In the genomic region with DNA sequence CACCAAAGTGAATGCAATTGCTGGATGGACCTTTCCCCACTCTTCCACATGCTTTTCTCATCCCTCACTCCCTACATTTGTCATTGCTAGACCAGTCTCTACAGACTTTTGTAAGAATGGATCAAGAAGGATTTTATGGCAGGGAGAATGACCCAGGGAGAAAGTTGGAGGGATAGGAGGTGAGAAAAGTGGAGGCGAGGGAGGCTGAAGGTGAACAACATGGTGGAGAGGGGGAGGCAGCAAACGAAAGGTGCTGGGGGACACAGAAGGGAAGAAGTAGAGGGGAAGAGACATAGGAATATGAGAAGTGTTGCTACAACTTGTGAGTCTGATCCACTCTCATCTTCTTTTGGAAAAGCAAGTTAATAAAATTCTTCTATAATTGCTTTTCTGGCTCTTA, we compare ENCODE assay signal across 1 cellular context.
TF ChIP-seq lines count a peak whose summit lies in the region.

No MANE protein-coding gene starts in this region.

TF ChIP-seq in WTC11, 78 proteins besides CTCF, POLR2A, EP300 and RAD21 (continued from another document):
- TF ChIP-seq AR (CRISPR knock-in tag; IDR thresholded peaks at IDR 0.05) (peak; percentile 51; the same call in 1 of the 2 replicates), KAT7 (CRISPR knock-in tag; IDR thresholded peaks at IDR 0.05; ENCODE audit: borderline replicate concordance) (no peak), SOX15 (CRISPR knock-in tag; IDR thresholded peaks at IDR 0.05) (no peak), NFATC4 (CRISPR knock-in tag; IDR thresholded peaks at IDR 0.05) (0 out of 2 replicates have a peak, but pooled peaks have one; percentile 13), EMX1 (CRISPR knock-in tag; IDR thresholded peaks at IDR 0.05) (no peak), ZNF425 (CRISPR knock-in tag; conservative IDR thresholded peaks at IDR 0.05) (0 out of 2 replicates have a peak, but pooled peaks have one; percentile 16), PRRX2 (CRISPR knock-in tag; IDR thresholded peaks at IDR 0.05) (0 out of 2 replicates have a peak, but pooled peaks have one; percentile 35)
